Comparison of ENCODE assay signal across 1 cellular context in the genomic region with DNA sequence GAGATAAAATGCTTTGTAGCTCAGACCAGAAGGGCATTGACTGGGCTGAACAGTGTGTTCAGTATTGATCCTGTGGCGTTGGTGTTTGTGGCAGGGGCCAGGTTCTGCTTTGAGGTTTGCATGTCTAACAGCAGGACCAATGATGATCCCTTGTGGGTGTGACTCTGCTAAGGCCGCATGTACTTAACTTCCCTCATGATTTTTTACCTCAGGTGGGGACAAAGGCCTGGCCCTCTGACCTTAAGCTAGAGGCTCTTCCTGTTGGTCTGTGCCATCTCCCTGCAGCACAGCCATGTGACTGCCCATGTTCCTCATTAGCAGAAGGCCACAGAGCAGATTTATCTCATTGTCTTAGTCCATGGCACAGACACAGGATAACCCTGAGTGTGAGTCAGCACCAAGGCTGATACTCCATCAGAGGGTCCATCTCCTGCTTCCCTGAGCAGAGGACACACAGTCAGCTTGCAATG.
TF ChIP-seq lines count a peak whose summit lies in the region.

No MANE protein-coding gene starts in this region.

TF ChIP-seq in HepG2, 621 proteins besides CTCF, POLR2A, EP300 and RAD21 (continued from another document and continues in another):
- TF ChIP-seq MIER3 (CRISPR knock-in tag; IDR thresholded peaks at IDR 0.05; ENCODE audit: borderline replicate concordance) (no peak), NFAT5 (CRISPR knock-in tag; IDR thresholded peaks at IDR 0.05) (no peak), POLR2AphosphoS5 (IDR thresholded peaks at IDR 0.05; ENCODE audit: low read depth, low read length) (no peak), ZIK1 (CRISPR knock-in tag; IDR thresholded peaks at IDR 0.05; ENCODE audit: borderline replicate concordance, low read depth) (no peak), ZKSCAN1 (IDR thresholded peaks at IDR 0.05; ENCODE audit: low read length) (0 out of 2 replicates have a peak, but pooled peaks have one; percentile 34), PHF5A (CRISPR knock-in tag; IDR thresholded peaks at IDR 0.05; ENCODE audit: low read depth, unreplicated experiment) (no peak), SRY (CRISPR knock-in tag; IDR thresholded peaks at IDR 0.05) (peak; percentile 42; the same call in 1 of the 2 replicates), ZNF800 (CRISPR knock-in tag; IDR thresholded peaks at IDR 0.05) (no peak), ATF7-NPFF (CRISPR knock-in tag; IDR thresholded peaks at IDR 0.05; ENCODE audit: low read depth) (no peak), POGZ (CRISPR knock-in tag; IDR thresholded peaks at IDR 0.05) (peak; percentile 43; the same call in 1 of the 2 replicates), HOMEZ (CRISPR knock-in tag; IDR thresholded peaks at IDR 0.05; ENCODE audit: low read depth) (0 out of 2 replicates have a peak, but pooled peaks have one; percentile 22), CENPBD1 (CRISPR knock-in tag; IDR thresholded peaks at IDR 0.05; ENCODE audit: borderline replicate concordance, low read depth) (no peak), ETV5 (CRISPR knock-in tag; IDR thresholded peaks at IDR 0.05; ENCODE audit: borderline replicate concordance) (peak; percentile 59; the same call in 1 of the 2 replicates), KDM6A (CRISPR knock-in tag; IDR thresholded peaks at IDR 0.05; ENCODE audit: low read depth) (no peak), NFATC3 (CRISPR knock-in tag; IDR thresholded peaks at IDR 0.05) (no peak), PHF21A (CRISPR knock-in tag; IDR thresholded peaks at IDR 0.05) (peak; percentile 76), ZNF12 (CRISPR knock-in tag; IDR thresholded peaks at IDR 0.05) (no peak), ZNF335 (CRISPR knock-in tag; IDR thresholded peaks at IDR 0.05) (no peak), TOPORS (CRISPR knock-in tag; IDR thresholded peaks at IDR 0.05) (no peak), PCBP1 (IDR thresholded peaks at IDR 0.05; ENCODE audit: borderline replicate concordance, low read depth, low read length) (no peak), ZNF746 (CRISPR knock-in tag; IDR thresholded peaks at IDR 0.05) (no peak), ZFP1 (CRISPR knock-in tag; IDR thresholded peaks at IDR 0.05) (no peak), STAT5B (CRISPR knock-in tag; IDR thresholded peaks at IDR 0.05) (no peak), ZNF780A (CRISPR knock-in tag; IDR thresholded peaks at IDR 0.05) (no peak), ATF6 (CRISPR knock-in tag; conservative IDR thresholded peaks at IDR 0.05) (no peak), MZF1 (CRISPR knock-in tag; IDR thresholded peaks at IDR 0.05; ENCODE audit: borderline replicate concordance) (no peak), ZNF557 (CRISPR knock-in tag; IDR thresholded peaks at IDR 0.05) (no peak), ZNF83 (CRISPR knock-in tag; IDR thresholded peaks at IDR 0.05; ENCODE audit: borderline replicate concordance) (no peak), ZNF703 (CRISPR knock-in tag; IDR thresholded peaks at IDR 0.05; ENCODE audit: borderline replicate concordance) (no peak), GTF2F1 (IDR thresholded peaks at IDR 0.05; ENCODE audit: low read length) (no peak), KDM1A (CRISPR knock-in tag; IDR thresholded peaks at IDR 0.05) (no peak)
- TF ChIP-seq, protein P1, sequence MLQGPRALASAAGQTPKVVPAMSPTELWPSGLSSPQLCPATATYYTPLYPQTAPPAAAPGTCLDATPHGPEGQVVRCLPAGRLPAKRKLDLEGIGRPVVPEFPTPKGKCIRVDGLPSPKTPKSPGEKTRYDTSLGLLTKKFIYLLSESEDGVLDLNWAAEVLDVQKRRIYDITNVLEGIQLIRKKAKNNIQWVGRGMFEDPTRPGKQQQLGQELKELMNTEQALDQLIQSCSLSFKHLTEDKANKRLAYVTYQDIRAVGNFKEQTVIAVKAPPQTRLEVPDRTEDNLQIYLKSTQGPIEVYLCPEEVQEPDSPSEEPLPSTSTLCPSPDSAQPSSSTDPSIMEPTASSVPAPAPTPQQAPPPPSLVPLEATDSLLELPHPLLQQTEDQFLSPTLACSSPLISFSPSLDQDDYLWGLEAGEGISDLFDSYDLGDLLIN (CRISPR knock-in tag; IDR thresholded peaks at IDR 0.05; ENCODE audit: borderline replicate concordance), result no peak
- TF ChIP-seq, protein P2, sequence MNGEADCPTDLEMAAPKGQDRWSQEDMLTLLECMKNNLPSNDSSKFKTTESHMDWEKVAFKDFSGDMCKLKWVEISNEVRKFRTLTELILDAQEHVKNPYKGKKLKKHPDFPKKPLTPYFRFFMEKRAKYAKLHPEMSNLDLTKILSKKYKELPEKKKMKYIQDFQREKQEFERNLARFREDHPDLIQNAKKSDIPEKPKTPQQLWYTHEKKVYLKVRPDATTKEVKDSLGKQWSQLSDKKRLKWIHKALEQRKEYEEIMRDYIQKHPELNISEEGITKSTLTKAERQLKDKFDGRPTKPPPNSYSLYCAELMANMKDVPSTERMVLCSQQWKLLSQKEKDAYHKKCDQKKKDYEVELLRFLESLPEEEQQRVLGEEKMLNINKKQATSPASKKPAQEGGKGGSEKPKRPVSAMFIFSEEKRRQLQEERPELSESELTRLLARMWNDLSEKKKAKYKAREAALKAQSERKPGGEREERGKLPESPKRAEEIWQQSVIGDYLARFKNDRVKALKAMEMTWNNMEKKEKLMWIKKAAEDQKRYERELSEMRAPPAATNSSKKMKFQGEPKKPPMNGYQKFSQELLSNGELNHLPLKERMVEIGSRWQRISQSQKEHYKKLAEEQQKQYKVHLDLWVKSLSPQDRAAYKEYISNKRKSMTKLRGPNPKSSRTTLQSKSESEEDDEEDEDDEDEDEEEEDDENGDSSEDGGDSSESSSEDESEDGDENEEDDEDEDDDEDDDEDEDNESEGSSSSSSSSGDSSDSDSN (CRISPR knock-in tag; IDR thresholded peaks at IDR 0.05), result peak; percentile 25; the same call in 1 of the 2 replicates
- TF ChIP-seq, protein P3, sequence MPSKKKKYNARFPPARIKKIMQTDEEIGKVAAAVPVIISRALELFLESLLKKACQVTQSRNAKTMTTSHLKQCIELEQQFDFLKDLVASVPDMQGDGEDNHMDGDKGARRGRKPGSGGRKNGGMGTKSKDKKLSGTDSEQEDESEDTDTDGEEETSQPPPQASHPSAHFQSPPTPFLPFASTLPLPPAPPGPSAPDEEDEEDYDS (CRISPR knock-in tag; IDR thresholded peaks at IDR 0.05), result no peak
